In the genomic region with DNA sequence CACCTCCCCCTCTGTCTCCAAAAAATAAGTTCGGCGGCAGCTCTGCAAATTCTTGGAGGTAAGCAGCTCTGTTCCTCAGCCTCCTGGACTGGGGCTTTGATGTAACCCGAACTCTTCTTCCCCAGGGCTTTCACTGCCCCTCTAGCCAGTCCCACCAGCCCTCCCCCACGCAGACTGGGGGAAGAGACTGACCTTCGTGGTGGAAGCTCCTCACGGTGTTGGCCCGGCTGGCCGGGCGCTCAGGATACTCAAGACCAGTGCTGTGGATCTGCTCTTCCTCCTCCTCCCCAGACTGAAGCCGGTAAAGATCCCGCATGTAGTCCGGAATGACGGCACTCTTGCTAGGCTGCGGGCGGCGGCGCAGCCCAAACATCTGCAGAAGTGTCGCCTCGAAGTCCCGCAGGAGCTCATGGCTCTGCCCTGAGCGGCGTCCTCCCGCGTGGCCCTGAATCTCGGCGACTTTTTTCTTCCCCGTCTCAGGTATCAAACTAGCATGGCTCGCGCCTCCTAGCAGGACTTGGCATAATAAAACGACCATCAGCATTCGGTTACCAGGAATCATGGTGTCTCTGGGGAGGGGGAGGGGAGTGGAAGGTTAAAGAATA, we compare ENCODE assay signal across 10 cellular contexts. TPM values are rescaled to one million over a fixed set of nuclear protein-coding genes. Genes with fewer than 3 reads are reported as not detected.
DNase-seq lines count a peak whose midpoint lies in the region; ATAC-seq and TF ChIP-seq lines count a peak whose summit lies in the region.
"Had no signal": no experiment of that assay in that cellular context is flagged by ENCODE, and none has a peak within 500 bp of the region (broad histone marks: within the 10 kb centered on the region; RNA-seq: fewer than 3 reads in every experiment).

No MANE protein-coding gene starts in this region.

- H3K4me3 Mint-ChIP-seq in GM23338: peak overlapping the region; percentile 87

- no peaks in the 10 kb centered on the region; the same call in 1 of the 2 replicates for H4K20me1 ChIP-seq in GM23338 (replicated peaks; ENCODE audit: insufficient read depth)

- no peaks in the 10 kb centered on the region for H3K79me2 ChIP-seq in GM23338 (replicated peaks; ENCODE audit: insufficient read depth)

- H3K27ac ChIP-seq in GM23338 (ENCODE audit: low read depth) (no peak overlapping the region), rectal smooth muscle tissue (ENCODE audit: low read depth, low read length) (no peak overlapping the region)

- TF ChIP-seq CTCF in GM23338 (conservative IDR thresholded peaks at IDR 0.05; ENCODE audit: low read depth in 2 of 2): no peak

- H3K4me1 Mint-ChIP-seq in GM23338: peaks cover 47% of the 10 kb centered on the region

- H3K4me1 ChIP-seq in GM23338 (ENCODE audit: insufficient read depth) (peaks cover 47% of the 10 kb centered on the region), rectal smooth muscle tissue (ENCODE audit: control insufficient read depth, insufficient read depth, low read length) (no peaks in the 10 kb centered on the region)

- peaks cover 3% of the 10 kb centered on the region; the same call in 1 of the 3 replicates for H3K36me3 Mint-ChIP-seq in GM23338 (ENCODE audit: low read depth)
- H3K36me3 Mint-ChIP-seq: CD4-positive, alpha-beta memory T cell had no signal

- ATAC-seq in GM23338: peak; percentile 2
- ATAC-seq in HG02610 (IDR thresholded peaks at IDR 0.05; ENCODE audit: unreplicated experiment): no peak

- no peak overlapping the region for H3K9ac ChIP-seq in rectal smooth muscle tissue (ENCODE audit: low read length)

- H3K4me2 ChIP-seq in GM23338: peak overlapping the region; percentile 100

- DNase-seq in GM23338 (ENCODE audit: low spot score) (peak; percentile 65), astrocyte of the hippocampus (ENCODE audit: low read depth, low spot score) (peak; percentile 42), medulla oblongata (ENCODE audit: extremely low spot score) (no peak), OCI-M2 (lab: John Stamatoyannopoulos, UW; ENCODE audit: unreplicated experiment) (no peak), NCI-H1092 treated with DMSO at 0.1 percent for 48 hours (lab: John Stamatoyannopoulos, UW) (no peak)
- DNase-seq: activated CD8-positive, alpha-beta memory T cell treated with anti-CD3 and anti-CD28 coated beads for 24 hours; CD4-positive, alpha-beta memory T cell had no signal

- no peaks in the 10 kb centered on the region for H3K9me2 ChIP-seq in GM23338 (ENCODE audit: insufficient read depth)

- peaks cover 17% of the 10 kb centered on the region for H3F3A ChIP-seq in GM23338 (replicated peaks; ENCODE audit: low read depth)

- peaks cover 97% of the 10 kb centered on the region for H3K27me3 Mint-ChIP-seq in GM23338 (ENCODE audit: insufficient read depth, low read depth, poor library complexity)

- H3K27me3 ChIP-seq in GM23338 (ENCODE audit: insufficient read depth) (peaks cover 92% of the 10 kb centered on the region), rectal smooth muscle tissue (ENCODE audit: control insufficient read depth, insufficient read depth, low read length) (peaks cover 15% of the 10 kb centered on the region)

- 0 out of 3 replicates have a peak, but pooled peaks cover 2% of the 10 kb centered on the region for H3K9me3 Mint-ChIP-seq in GM23338

- H2AFZ ChIP-seq in GM23338: peak overlapping the region; percentile 84

- H3K36me3 ChIP-seq in GM23338 (ENCODE audit: insufficient read depth) (no peaks in the 10 kb centered on the region), rectal smooth muscle tissue (ENCODE audit: control insufficient read depth, insufficient read depth, low read length) (peaks cover 2% of the 10 kb centered on the region)

- peak overlapping the region; percentile 91 for H3K4me3 ChIP-seq in GM23338
- peak overlapping the region; percentile 25 for H3K4me3 ChIP-seq in iPS-11a (ENCODE audit: low read depth, low read length)
- peak overlapping the region; percentile 71 for H3K4me3 ChIP-seq in rectal smooth muscle tissue (ENCODE audit: low read length)

- no peak overlapping the region for H3K27ac Mint-ChIP-seq in GM23338
- H3K27ac Mint-ChIP-seq: CD4-positive, alpha-beta memory T cell had no signal

TF ChIP-seq in GM23338, 12 proteins besides CTCF, POLR2A, EP300 and RAD21 (continues in another document):
- TF ChIP-seq JUNB (IDR thresholded peaks at IDR 0.05; ENCODE audit: unreplicated experiment) (no peak), EZH2phosphoT487 (IDR thresholded peaks at IDR 0.05; ENCODE audit: unreplicated experiment) (no peak), ZNF331 (CRISPR knock-in tag; IDR thresholded peaks at IDR 0.05; ENCODE audit: low read depth) (no peak), STAT1 (IDR thresholded peaks at IDR 0.05; ENCODE audit: unreplicated experiment) (no peak), NANOG (IDR thresholded peaks at IDR 0.05; ENCODE audit: borderline replicate concordance) (no peak), EZH2 (IDR thresholded peaks at IDR 0.05; ENCODE audit: low read depth, unreplicated experiment) (no peak), ZNF114 (CRISPR knock-in tag; IDR thresholded peaks at IDR 0.05) (no peak)
- TF ChIP-seq, protein P1, sequence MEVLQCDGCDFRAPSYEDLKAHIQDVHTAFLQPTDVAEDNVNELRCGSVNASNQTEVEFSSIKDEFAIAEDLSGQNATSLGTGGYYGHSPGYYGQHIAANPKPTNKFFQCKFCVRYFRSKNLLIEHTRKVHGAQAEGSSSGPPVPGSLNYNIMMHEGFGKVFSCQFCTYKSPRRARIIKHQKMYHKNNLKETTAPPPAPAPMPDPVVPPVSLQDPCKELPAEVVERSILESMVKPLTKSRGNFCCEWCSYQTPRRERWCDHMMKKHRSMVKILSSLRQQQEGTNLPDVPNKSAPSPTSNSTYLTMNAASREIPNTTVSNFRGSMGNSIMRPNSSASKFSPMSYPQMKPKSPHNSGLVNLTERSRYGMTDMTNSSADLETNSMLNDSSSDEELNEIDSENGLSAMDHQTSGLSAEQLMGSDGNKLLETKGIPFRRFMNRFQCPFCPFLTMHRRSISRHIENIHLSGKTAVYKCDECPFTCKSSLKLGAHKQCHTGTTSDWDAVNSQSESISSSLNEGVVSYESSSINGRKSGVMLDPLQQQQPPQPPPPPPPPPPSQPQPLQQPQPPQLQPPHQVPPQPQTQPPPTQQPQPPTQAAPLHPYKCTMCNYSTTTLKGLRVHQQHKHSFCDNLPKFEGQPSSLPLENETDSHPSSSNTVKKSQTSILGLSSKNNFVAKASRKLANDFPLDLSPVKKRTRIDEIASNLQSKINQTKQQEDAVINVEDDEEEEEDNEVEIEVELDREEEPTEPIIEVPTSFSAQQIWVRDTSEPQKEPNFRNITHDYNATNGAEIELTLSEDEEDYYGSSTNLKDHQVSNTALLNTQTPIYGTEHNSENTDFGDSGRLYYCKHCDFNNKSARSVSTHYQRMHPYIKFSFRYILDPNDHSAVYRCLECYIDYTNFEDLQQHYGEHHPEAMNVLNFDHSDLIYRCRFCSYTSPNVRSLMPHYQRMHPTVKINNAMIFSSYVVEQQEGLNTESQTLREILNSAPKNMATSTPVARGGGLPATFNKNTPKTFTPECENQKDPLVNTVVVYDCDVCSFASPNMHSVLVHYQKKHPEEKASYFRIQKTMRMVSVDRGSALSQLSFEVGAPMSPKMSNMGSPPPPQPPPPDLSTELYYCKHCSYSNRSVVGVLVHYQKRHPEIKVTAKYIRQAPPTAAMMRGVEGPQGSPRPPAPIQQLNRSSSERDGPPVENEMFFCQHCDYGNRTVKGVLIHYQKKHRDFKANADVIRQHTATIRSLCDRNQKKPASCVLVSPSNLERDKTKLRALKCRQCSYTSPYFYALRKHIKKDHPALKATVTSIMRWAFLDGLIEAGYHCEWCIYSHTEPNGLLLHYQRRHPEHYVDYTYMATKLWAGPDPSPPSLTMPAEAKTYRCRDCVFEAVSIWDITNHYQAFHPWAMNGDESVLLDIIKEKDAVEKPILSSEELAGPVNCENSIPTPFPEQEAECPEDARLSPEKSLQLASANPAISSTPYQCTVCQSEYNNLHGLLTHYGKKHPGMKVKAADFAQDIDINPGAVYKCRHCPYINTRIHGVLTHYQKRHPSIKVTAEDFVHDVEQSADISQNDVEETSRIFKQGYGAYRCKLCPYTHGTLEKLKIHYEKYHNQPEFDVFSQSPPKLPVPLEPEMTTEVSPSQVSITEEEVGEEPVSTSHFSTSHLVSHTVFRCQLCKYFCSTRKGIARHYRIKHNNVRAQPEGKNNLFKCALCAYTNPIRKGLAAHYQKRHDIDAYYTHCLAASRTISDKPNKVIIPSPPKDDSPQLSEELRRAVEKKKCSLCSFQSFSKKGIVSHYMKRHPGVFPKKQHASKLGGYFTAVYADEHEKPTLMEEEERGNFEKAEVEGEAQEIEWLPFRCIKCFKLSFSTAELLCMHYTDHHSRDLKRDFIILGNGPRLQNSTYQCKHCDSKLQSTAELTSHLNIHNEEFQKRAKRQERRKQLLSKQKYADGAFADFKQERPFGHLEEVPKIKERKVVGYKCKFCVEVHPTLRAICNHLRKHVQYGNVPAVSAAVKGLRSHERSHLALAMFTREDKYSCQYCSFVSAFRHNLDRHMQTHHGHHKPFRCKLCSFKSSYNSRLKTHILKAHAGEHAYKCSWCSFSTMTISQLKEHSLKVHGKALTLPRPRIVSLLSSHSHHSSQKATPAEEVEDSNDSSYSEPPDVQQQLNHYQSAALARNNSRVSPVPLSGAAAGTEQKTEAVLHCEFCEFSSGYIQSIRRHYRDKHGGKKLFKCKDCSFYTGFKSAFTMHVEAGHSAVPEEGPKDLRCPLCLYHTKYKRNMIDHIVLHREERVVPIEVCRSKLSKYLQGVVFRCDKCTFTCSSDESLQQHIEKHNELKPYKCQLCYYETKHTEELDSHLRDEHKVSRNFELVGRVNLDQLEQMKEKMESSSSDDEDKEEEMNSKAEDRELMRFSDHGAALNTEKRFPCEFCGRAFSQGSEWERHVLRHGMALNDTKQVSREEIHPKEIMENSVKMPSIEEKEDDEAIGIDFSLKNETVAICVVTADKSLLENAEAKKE (CRISPR knock-in tag; IDR thresholded peaks at IDR 0.05): no peak
- TF ChIP-seq, protein P2, sequence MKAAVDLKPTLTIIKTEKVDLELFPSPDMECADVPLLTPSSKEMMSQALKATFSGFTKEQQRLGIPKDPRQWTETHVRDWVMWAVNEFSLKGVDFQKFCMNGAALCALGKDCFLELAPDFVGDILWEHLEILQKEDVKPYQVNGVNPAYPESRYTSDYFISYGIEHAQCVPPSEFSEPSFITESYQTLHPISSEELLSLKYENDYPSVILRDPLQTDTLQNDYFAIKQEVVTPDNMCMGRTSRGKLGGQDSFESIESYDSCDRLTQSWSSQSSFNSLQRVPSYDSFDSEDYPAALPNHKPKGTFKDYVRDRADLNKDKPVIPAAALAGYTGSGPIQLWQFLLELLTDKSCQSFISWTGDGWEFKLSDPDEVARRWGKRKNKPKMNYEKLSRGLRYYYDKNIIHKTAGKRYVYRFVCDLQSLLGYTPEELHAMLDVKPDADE (IDR thresholded peaks at IDR 0.05): no peak

RNA-seq across cellular contexts. Expression of a gene that starts 4.9 kb away (rescaled TPM):
- 3.9 and 5.0 TPM in 2 replicates for total RNA-seq in GM23338 (2014; rRNA removed; shearing (Covaris generic))
- 2.5 and 3.0 TPM in 2 replicates for polyA plus RNA-seq in GM23338 (2016; fragmentation: Nextera tagmentation; extraction: Ambion mirVana)

Comparison
In these comparisons a context has a peak if more than half of its experiments do, and no peak if none do; other contexts are left out.
1. DNase-seq: peak in GM23338 (single experiment) and astrocyte of the hippocampus (single experiment); none in medulla oblongata (single experiment), OCI-M2 (single experiment) and NCI-H1092 treated with DMSO at 0.1 percent for 48 hours (single experiment).
2. H3K4me3 ChIP-seq: peak in every context shown above with its lines; median percentile 91 in GM23338; 71 in rectal smooth muscle tissue; 25 in iPS-11a.